Comparison of ENCODE assay signal across 13 cellular contexts in the genomic region with DNA sequence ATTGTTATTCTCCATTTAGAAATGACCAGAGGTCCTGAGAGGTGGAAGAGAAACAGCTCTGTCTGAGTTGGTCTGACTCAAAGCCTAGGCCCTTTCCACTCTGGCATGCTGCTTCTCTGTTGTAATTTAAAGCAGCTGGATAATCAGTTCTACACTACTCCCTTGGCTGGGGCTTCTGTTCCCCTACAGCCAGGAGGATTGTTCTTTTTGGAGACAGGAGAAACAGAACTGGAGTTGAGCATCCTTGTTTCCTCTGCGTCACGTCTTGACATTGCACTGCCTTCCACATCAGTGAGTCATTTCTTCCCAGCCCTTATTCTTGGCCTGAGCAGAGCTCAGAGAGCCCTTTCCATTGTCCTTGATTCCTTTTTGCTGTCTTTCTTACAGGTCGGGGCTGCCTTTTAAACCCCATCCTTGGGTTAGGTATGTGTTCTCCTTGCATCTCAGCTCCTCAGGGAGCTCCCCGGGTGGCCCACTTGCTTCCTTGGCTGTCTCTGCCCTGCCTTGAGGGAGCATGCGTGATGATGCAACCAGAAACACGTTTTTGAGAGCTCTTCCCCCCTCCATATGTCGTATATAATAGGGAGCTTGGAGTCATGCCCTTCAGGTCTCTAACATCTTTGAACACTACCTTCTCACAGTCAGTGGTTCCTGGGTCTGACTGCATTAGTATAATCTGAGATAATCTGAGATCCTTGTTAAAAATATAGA. TPM values are rescaled to one million over a fixed set of nuclear protein-coding genes. Genes with fewer than 3 reads are reported as not detected.
A peak's percentile ranks its signal among the peaks of the same experiment; 100 is the strongest.
DNase-seq lines count a peak whose midpoint lies in the region; ATAC-seq, FAIRE-seq and TF ChIP-seq lines count a peak whose summit lies in the region.
"Had no signal": no experiment of that assay in that cellular context is flagged by ENCODE, and none has a peak within 500 bp of the region (broad histone marks: within the 10 kb centered on the region; RNA-seq: fewer than 3 reads in every experiment).

No MANE protein-coding gene starts in this region.

- peak; percentile 84 for ATAC-seq in Right ventricle myocardium superior (ENCODE audit: poor library complexity)

- no peak for FAIRE-seq in GM12892 (lab: Jason Lieb, UNC)
- FAIRE-seq: frontal cortex, H54 had no signal

- DNase-seq in GM04503 (ENCODE audit: low read depth), result peak; percentile 67
- peak; percentile 43 for DNase-seq in astrocyte of the hippocampus (ENCODE audit: low read depth, low spot score)
- peak; percentile 43 for DNase-seq in Right ventricle myocardium superior
- peak; percentile 60 for DNase-seq in stromal cell of bone marrow (ENCODE audit: low read depth)
- no peak for DNase-seq in GM12892 (ENCODE audit: insufficient read length)
- DNase-seq in NCI-H526 (lab: John Stamatoyannopoulos, UW), result no peak
- DNase-seq in stimulated activated CD4-positive, alpha-beta T cell treated with anti-CD3 and anti-CD28 coated beads, Interleukin-12 subunit alpha, Interleukin-12 subunit beta, amount 100 ng/mL, for 4 hours, result no peak
- DNase-seq in amygdala (lab: John Stamatoyannopoulos, UW), result no peak
- DNase-seq: activated CD4-positive, CD25-positive, alpha-beta regulatory T cell treated with anti-CD3 and anti-CD28 coated beads, Interleukin-2, amount 50 U/mL, for 72 hours; NCI-H1417 treated with DMSO at 0.1 percent for 48 hours; Peyer's patch had no signal

- no peak for TF ChIP-seq POLR2A in GM12892 (IDR thresholded peaks at IDR 0.05; ENCODE audit: low read depth, low read length)

- intact Hi-C loops in Right ventricle myocardium superior (cut with DNase I), result no loop called here

RNA-seq across cellular contexts. Expression of a gene that starts 35.7 kb away (rescaled TPM):
- total RNA-seq in Right ventricle myocardium superior, result 1.0 TPM
- polyA plus RNA-seq in GM12892 (2012; ENCODE audit: missing spikeins), result 23.2 TPM

Comparison
In these comparisons a context has a peak if more than half of its experiments do, and no peak if none do; other contexts are left out.
1. DNase-seq: peak in GM04503 (single experiment), astrocyte of the hippocampus (single experiment), Right ventricle myocardium superior (single experiment) and stromal cell of bone marrow (single experiment); none in GM12892 (single experiment), NCI-H526 (0 of 2), stimulated activated CD4-positive, alpha-beta T cell treated with anti-CD3 and anti-CD28 coated beads, Interleukin-12 subunit alpha, Interleukin-12 subunit beta, amount 100 ng/mL, for 4 hours (single experiment) and amygdala (0 of 56).